1 cellular context compared by ENCODE assay signal in the genomic region with DNA sequence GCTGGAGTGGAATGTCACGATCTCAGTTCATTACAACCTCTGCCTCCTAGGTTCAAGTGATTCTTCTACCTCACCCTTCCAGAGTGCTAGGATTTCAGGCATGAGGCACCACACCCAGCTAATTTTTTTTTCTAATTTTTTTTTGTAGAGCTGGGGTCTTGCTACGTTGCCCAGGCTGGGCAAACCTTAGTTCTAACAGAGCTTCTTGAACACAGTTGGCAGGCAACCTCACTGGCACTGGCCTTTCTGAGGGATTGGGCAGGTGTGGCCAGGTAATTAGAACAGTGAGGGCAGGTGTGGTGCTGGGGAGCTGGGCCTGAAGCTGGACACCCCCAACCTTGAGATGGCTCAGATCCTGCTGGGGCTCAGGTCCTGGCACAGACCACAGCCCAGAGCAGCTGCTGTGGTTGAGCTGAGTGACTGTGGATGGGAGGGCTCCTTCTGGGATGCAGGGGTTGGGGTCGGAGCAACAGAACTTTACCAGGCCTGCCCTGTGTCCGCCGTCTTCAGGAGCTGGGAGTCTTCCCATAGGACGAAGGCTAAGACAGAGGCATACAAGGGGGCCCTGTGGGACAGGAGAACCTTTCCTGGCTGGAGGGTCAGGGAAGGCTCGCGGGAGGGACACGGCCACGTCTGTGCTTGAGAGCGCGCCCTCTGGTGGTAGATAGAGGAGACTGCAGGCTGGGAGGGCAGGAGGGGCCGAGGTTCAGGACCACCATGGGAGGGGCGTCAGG.
TF ChIP-seq lines count a peak whose summit lies in the region.

No MANE protein-coding gene starts in this region.

TF ChIP-seq in H1, 55 proteins besides CTCF, POLR2A, EP300 and RAD21 (continued from another document):
- no peak for TF ChIP-seq SAP30 (IDR thresholded peaks at IDR 0.05; ENCODE audit: insufficient read depth, insufficient replicate concordance, low read length)
- TF ChIP-seq EGR1 (IDR thresholded peaks at IDR 0.05; ENCODE audit: borderline replicate concordance, low read depth, low read length): no peak
